Comparison of ENCODE assay signal across 1 cellular context in genomic region chr14:24911324-24912095, GRCh38.
TF ChIP-seq lines count a peak whose summit lies in the region.

No MANE protein-coding gene starts in this region.

TF ChIP-seq in HepG2, 621 proteins besides CTCF, POLR2A, EP300 and RAD21 (continued from another document and continues in another):
- TF ChIP-seq E2F2 (CRISPR knock-in tag; IDR thresholded peaks at IDR 0.05; ENCODE audit: borderline replicate concordance): no peak
- no peak for TF ChIP-seq KLF15 (CRISPR knock-in tag; IDR thresholded peaks at IDR 0.05; ENCODE audit: borderline replicate concordance)
- no peak for TF ChIP-seq NFYC (CRISPR knock-in tag; IDR thresholded peaks at IDR 0.05)
- TF ChIP-seq KDM6A (CRISPR knock-in tag; IDR thresholded peaks at IDR 0.05; ENCODE audit: low read depth): no peak
- no peak for TF ChIP-seq BCL3 (CRISPR knock-in tag; IDR thresholded peaks at IDR 0.05)
- no peak for TF ChIP-seq XBP1 (CRISPR knock-in tag; IDR thresholded peaks at IDR 0.05)
- no peak for TF ChIP-seq SKI (IDR thresholded peaks at IDR 0.05; ENCODE audit: partially characterized antibody)
- TF ChIP-seq LCORL (IDR thresholded peaks at IDR 0.05): no peak
- TF ChIP-seq LCORL (CRISPR knock-in tag; IDR thresholded peaks at IDR 0.05): no peak
- TF ChIP-seq ATRX (CRISPR knock-in tag; IDR thresholded peaks at IDR 0.05; ENCODE audit: borderline replicate concordance): no peak
- TF ChIP-seq ZNF234 (CRISPR knock-in tag; conservative IDR thresholded peaks at IDR 0.05): no peak
- no peak for TF ChIP-seq ATF3 (CRISPR knock-in tag; IDR thresholded peaks at IDR 0.05)
- TF ChIP-seq ZSCAN20 (CRISPR knock-in tag; IDR thresholded peaks at IDR 0.05; ENCODE audit: borderline replicate concordance): no peak
- peak; percentile 85 for TF ChIP-seq ZNF512 (CRISPR knock-in tag; IDR thresholded peaks at IDR 0.05)
- TF ChIP-seq ZBTB20 (CRISPR knock-in tag; IDR thresholded peaks at IDR 0.05; ENCODE audit: borderline replicate concordance, low read depth): 0 out of 2 replicates have a peak, but pooled peaks have one; percentile 23
- no peak for TF ChIP-seq HNF1B (CRISPR knock-in tag; IDR thresholded peaks at IDR 0.05)
- TF ChIP-seq SMARCE1 (IDR thresholded peaks at IDR 0.05; ENCODE audit: borderline replicate concordance): no peak
- 0 out of 2 replicates have a peak, but pooled peaks have one; percentile 5 for TF ChIP-seq FOXA3 (CRISPR knock-in tag; IDR thresholded peaks at IDR 0.05)
- TF ChIP-seq ZNF776 (CRISPR knock-in tag; IDR thresholded peaks at IDR 0.05): no peak
- no peak for TF ChIP-seq TEAD2 (CRISPR knock-in tag; IDR thresholded peaks at IDR 0.05)
- TF ChIP-seq SIN3B (IDR thresholded peaks at IDR 0.05; ENCODE audit: low read length): no peak
- no peak for TF ChIP-seq REXO4 (CRISPR knock-in tag; IDR thresholded peaks at IDR 0.05; ENCODE audit: borderline replicate concordance)
- no peak for TF ChIP-seq IRX3 (CRISPR knock-in tag; IDR thresholded peaks at IDR 0.05; ENCODE audit: borderline replicate concordance, low read depth)
- TF ChIP-seq ZFP36L1 (CRISPR knock-in tag; IDR thresholded peaks at IDR 0.05): no peak
- no peak for TF ChIP-seq ZNF460 (CRISPR knock-in tag; IDR thresholded peaks at IDR 0.05; ENCODE audit: borderline replicate concordance)
- no peak for TF ChIP-seq CREB3 (CRISPR knock-in tag; IDR thresholded peaks at IDR 0.05)
- TF ChIP-seq ZMYM2 (CRISPR knock-in tag; IDR thresholded peaks at IDR 0.05): 0 out of 2 replicates have a peak, but pooled peaks have one; percentile 44
- no peak for TF ChIP-seq ZNF773 (CRISPR knock-in tag; IDR thresholded peaks at IDR 0.05; ENCODE audit: borderline replicate concordance)
- no peak for TF ChIP-seq HNRNPLL (IDR thresholded peaks at IDR 0.05; ENCODE audit: low read depth, low read length, poor library complexity, severe bottlenecking)
- no peak for TF ChIP-seq RBFOX2 (IDR thresholded peaks at IDR 0.05; ENCODE audit: low read depth, low read length)
- no peak for TF ChIP-seq GATAD1 (CRISPR knock-in tag; IDR thresholded peaks at IDR 0.05)
- TF ChIP-seq ATF6 (CRISPR knock-in tag; conservative IDR thresholded peaks at IDR 0.05): no peak
- no peak for TF ChIP-seq FOXP1 (IDR thresholded peaks at IDR 0.05)
- TF ChIP-seq FOXP1 (CRISPR knock-in tag; IDR thresholded peaks at IDR 0.05): 0 out of 2 replicates have a peak, but pooled peaks have one; percentile 15
- peak; percentile 8; the same call in 1 of the 2 replicates for TF ChIP-seq ZNF710 (CRISPR knock-in tag; IDR thresholded peaks at IDR 0.05; ENCODE audit: borderline replicate concordance)
- no peak for TF ChIP-seq KDM5A (IDR thresholded peaks at IDR 0.05; ENCODE audit: borderline replicate concordance, low read length)
- no peak for TF ChIP-seq ZNF331 (CRISPR knock-in tag; IDR thresholded peaks at IDR 0.05)
- no peak for TF ChIP-seq TSC22D2 (CRISPR knock-in tag; IDR thresholded peaks at IDR 0.05; ENCODE audit: borderline replicate concordance)
- TF ChIP-seq HMG20B (CRISPR knock-in tag; conservative IDR thresholded peaks at IDR 0.05): no peak
- no peak for TF ChIP-seq ZNF276 (CRISPR knock-in tag; IDR thresholded peaks at IDR 0.05; ENCODE audit: low read depth)
- no peak for TF ChIP-seq MLXIP (CRISPR knock-in tag; IDR thresholded peaks at IDR 0.05; ENCODE audit: borderline replicate concordance)
- no peak for TF ChIP-seq SIN3A (IDR thresholded peaks at IDR 0.05; ENCODE audit: borderline replicate concordance, low read depth, low read length)
- no peak for TF ChIP-seq ZNF264 (CRISPR knock-in tag; IDR thresholded peaks at IDR 0.05)
- no peak for TF ChIP-seq E2F1 (CRISPR knock-in tag; IDR thresholded peaks at IDR 0.05)
- no peak for TF ChIP-seq HHEX (CRISPR knock-in tag; IDR thresholded peaks at IDR 0.05)
- TF ChIP-seq NR2F6 (IDR thresholded peaks at IDR 0.05): no peak
- TF ChIP-seq NR2F6 (CRISPR knock-in tag; IDR thresholded peaks at IDR 0.05): no peak
- no peak for TF ChIP-seq MLX (CRISPR knock-in tag; IDR thresholded peaks at IDR 0.05)
- 0 out of 2 replicates have a peak, but pooled peaks have one; percentile 10 for TF ChIP-seq ZNF598 (CRISPR knock-in tag; IDR thresholded peaks at IDR 0.05; ENCODE audit: borderline replicate concordance)
- no peak for TF ChIP-seq ZNF678 (CRISPR knock-in tag; IDR thresholded peaks at IDR 0.05)
- no peak for TF ChIP-seq NR2C2 (CRISPR knock-in tag; IDR thresholded peaks at IDR 0.05; ENCODE audit: borderline replicate concordance)
- no peak for TF ChIP-seq NFKBIZ (CRISPR knock-in tag; IDR thresholded peaks at IDR 0.05)
